Comparison of ENCODE assay signal across 8 cellular contexts in the genomic region with DNA sequence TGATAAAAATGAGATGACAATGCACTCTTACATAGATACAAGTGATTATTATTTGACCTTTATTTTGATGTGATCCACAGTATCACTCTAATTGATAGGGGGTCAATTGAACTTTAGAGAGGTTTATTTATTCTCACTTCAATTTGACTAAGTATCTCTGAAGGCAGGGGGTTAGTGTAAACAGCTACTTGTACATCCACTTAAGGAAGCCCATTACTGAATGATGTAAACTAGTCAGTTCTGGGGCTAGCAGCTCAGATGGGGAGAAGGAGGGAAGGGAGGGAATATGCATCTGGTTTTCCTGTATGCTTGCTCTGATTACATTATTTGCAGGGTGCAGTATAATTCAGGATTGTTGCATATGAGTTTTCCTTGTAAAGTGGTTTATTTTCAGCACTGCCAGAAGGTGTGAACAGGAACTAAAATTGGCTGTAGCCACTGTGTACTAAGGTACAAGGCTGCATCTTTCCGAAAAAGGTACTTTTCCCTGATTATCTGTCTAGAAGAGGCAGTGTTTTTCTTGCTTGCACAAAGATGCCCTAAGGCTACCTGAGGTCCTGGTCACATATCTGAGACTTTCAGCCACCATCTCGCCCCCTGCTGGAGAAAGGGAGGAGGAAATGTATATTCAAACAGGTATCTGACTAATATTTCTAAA. TPM values are rescaled to one million over a fixed set of nuclear protein-coding genes. Genes with fewer than 3 reads are reported as not detected.
DNase-seq lines count a peak whose midpoint lies in the region; ATAC-seq and TF ChIP-seq lines count a peak whose summit lies in the region.

No MANE protein-coding gene starts in this region.

- no peak overlapping the region for H3K4me3 Mint-ChIP-seq in activated CD4-positive, alpha-beta T cell treated with anti-CD3 and anti-CD28 coated beads for 36 hours
- H3K4me3 Mint-ChIP-seq in endodermal cell (no peak overlapping the region), nephron progenitor cell (no peak overlapping the region)

- peak; percentile 90 for TF ChIP-seq CTCF in endodermal cell (conservative IDR thresholded peaks at IDR 0.05)
- peak; percentile 72 for TF ChIP-seq CTCF in nephron progenitor cell (IDR thresholded peaks at IDR 0.05)

- DNase-seq in NCI-H526 (lab: John Stamatoyannopoulos, UW) (peak; percentile 1 to 41), NCI-H526 treated with DMSO at 0.1 percent for 48 hours (lab: John Stamatoyannopoulos, UW) (no peak), Kasumi-1 (lab: John Stamatoyannopoulos, UW) (peak; percentile 20 to 31), endodermal cell (peak; percentile 80), nephron progenitor cell (peak; percentile 50), COLO829 (ENCODE audit: low spot score) (no peak)
- DNase-seq in activated CD4-positive, alpha-beta T cell treated with anti-CD3 and anti-CD28 coated beads for 36 hours = peak; percentile 63

- no peaks in the 10 kb centered on the region for H3K27me3 ChIP-seq in endodermal cell (ENCODE audit: control insufficient read depth, insufficient read depth, low read length, poor library complexity, severe bottlenecking)

- no peaks in the 10 kb centered on the region for H3K9me3 Mint-ChIP-seq in activated CD4-positive, alpha-beta T cell treated with anti-CD3 and anti-CD28 coated beads for 36 hours (ENCODE audit: low read depth)
- H3K9me3 Mint-ChIP-seq in endodermal cell (no peaks in the 10 kb centered on the region), nephron progenitor cell (peaks cover 6% of the 10 kb centered on the region)

- CTCF ChIA-PET in activated CD4-positive, alpha-beta T cell treated with anti-CD3 and anti-CD28 coated beads for 36 hours (lab: Charles Lee) = interaction anchor here (0.7 to 1.8 kb wide), 9 partner anchors 9 to 563 kb away, joined by 3 to 9 read pairs (median 3); no protein-coding TSS in a partner anchor

- no peak overlapping the region for H3K4me3 ChIP-seq in endodermal cell (ENCODE audit: low read length)

- peaks cover 21% of the 10 kb centered on the region for H3K36me3 Mint-ChIP-seq in activated CD4-positive, alpha-beta T cell treated with anti-CD3 and anti-CD28 coated beads for 36 hours (ENCODE audit: low read depth)
- H3K36me3 Mint-ChIP-seq in endodermal cell (ENCODE audit: low read depth) (peaks cover 4% of the 10 kb centered on the region), nephron progenitor cell (ENCODE audit: low read depth) (peaks cover 47% of the 10 kb centered on the region)

- WGBS in endodermal cell (ENCODE audit: insufficient coverage in 1 of 2, insufficient read length in 1 of 2), 2 experiments = 41 to 49% methylated on average over 2 of the region's 2 CpGs

- ATAC-seq in activated CD4-positive, alpha-beta T cell treated with anti-CD3 and anti-CD28 coated beads for 36 hours = no peak
- no peak for ATAC-seq in HG02852 (IDR thresholded peaks at IDR 0.05; ENCODE audit: unreplicated experiment)

- H3K27ac Mint-ChIP-seq in activated CD4-positive, alpha-beta T cell treated with anti-CD3 and anti-CD28 coated beads for 36 hours = no peak overlapping the region
- no peak overlapping the region for H3K27ac Mint-ChIP-seq in endodermal cell
- no peak overlapping the region for H3K27ac Mint-ChIP-seq in nephron progenitor cell

- POLR2A ChIA-PET in activated CD4-positive, alpha-beta T cell treated with anti-CD3 and anti-CD28 coated beads for 36 hours (lab: Charles Lee) = no interaction called here

- H3K36me3 ChIP-seq in endodermal cell (ENCODE audit: control insufficient read depth, insufficient read depth, low read length) = peaks cover 12% of the 10 kb centered on the region

- H3K4me1 Mint-ChIP-seq in activated CD4-positive, alpha-beta T cell treated with anti-CD3 and anti-CD28 coated beads for 36 hours = peaks cover 2% of the 10 kb centered on the region
- H3K4me1 Mint-ChIP-seq in endodermal cell (peaks cover 6% of the 10 kb centered on the region), nephron progenitor cell (peaks cover 10% of the 10 kb centered on the region)

- no peak overlapping the region for H3K27ac ChIP-seq in endodermal cell (ENCODE audit: low read depth, low read length)

- no peaks in the 10 kb centered on the region for H3K27me3 Mint-ChIP-seq in activated CD4-positive, alpha-beta T cell treated with anti-CD3 and anti-CD28 coated beads for 36 hours
- H3K27me3 Mint-ChIP-seq in endodermal cell (ENCODE audit: insufficient read depth) (no peaks in the 10 kb centered on the region), nephron progenitor cell (ENCODE audit: low read depth, poor library complexity) (no peaks in the 10 kb centered on the region)

- no peaks in the 10 kb centered on the region for H3K4me1 ChIP-seq in endodermal cell (ENCODE audit: control insufficient read depth, insufficient read depth, low read length)

- intact Hi-C loops in activated CD4-positive, alpha-beta T cell treated with anti-CD3 and anti-CD28 coated beads for 36 hours (cut with DNase I, micrococcal nuclease) = loop anchor here (1.0 to 10.0 kb wide), 4 partner anchors 64 to 484 kb away; no protein-coding TSS in a partner anchor

- H3K9ac ChIP-seq in endodermal cell (ENCODE audit: extremely low read depth, low read length, poor library complexity, severe bottlenecking) = no peak overlapping the region

- H3K9me3 ChIP-seq in endodermal cell (ENCODE audit: control insufficient read depth, low read length) = no peaks in the 10 kb centered on the region

RNA-seq across cellular contexts. Expression of a gene that starts 51.2 kb away (rescaled TPM):
- total RNA-seq in activated CD4-positive, alpha-beta T cell treated with anti-CD3 and anti-CD28 coated beads for 36 hours = 100 to 1,000 TPM in 1 of 2 experiments, 10 to 100 TPM in 1; 93.3 to 113 TPM
- 10 to 100 TPM; 55.2 to 80.8 TPM for total RNA-seq in endodermal cell
- polyA plus RNA-seq in endodermal cell (2013, experiment 1 of 2) = 68.4 TPM
- 64.3 TPM for polyA plus RNA-seq in endodermal cell (2013, experiment 2 of 2)

RNA-seq across cellular contexts. Expression of a gene that starts 51.3 kb away (rescaled TPM):
- total RNA-seq in activated CD4-positive, alpha-beta T cell treated with anti-CD3 and anti-CD28 coated beads for 36 hours = 10 to 100 TPM; 10.4 to 14.1 TPM
- 10 to 100 TPM in 1 of 2 donors, 1 to 10 TPM in 1; 9.5 to 13.4 TPM for total RNA-seq in endodermal cell
- 10.5 TPM for polyA plus RNA-seq in endodermal cell (2013, experiment 1 of 2)
- 8.8 TPM for polyA plus RNA-seq in endodermal cell (2013, experiment 2 of 2)

Comparison
In these comparisons a context has a peak if more than half of its experiments do, and no peak if none do; other contexts are left out.
1. DNase-seq: peak in NCI-H526 (2 of 2), Kasumi-1 (2 of 2), activated CD4-positive, alpha-beta T cell treated with anti-CD3 and anti-CD28 coated beads for 36 hours (single experiment), endodermal cell (single experiment) and nephron progenitor cell (single experiment); none in NCI-H526 treated with DMSO at 0.1 percent for 48 hours (single experiment) and COLO829 (single experiment).